In genomic region chr5:52809884-52810283, GRCh38 we compare ENCODE assay signal across 11 cellular contexts. TPM values are rescaled to one million over a fixed set of nuclear protein-coding genes. Genes with fewer than 3 reads are reported as not detected.
DNase-seq lines count a peak whose midpoint lies in the region; ATAC-seq and TF ChIP-seq lines count a peak whose summit lies in the region.
"Had no signal": no experiment of that assay in that cellular context is flagged by ENCODE, and none has a peak within 500 bp of the region (broad histone marks: within the 10 kb centered on the region; RNA-seq: fewer than 3 reads in every experiment).

No MANE protein-coding gene starts in this region.

- in situ Hi-C loops in GM23248 (cut with MboI) = no loop called here

- H3K27ac ChIP-seq in GM23248 = peak overlapping the region; percentile 73
- H3K27ac ChIP-seq in PC-9 = peak overlapping the region; percentile 72
- peak overlapping the region in 11 of 21 experiments; percentile 1 to 74 (median 42) for H3K27ac ChIP-seq in skin epidermis

- H3K9ac ChIP-seq in GM23248 = peak overlapping the region; percentile 33

- H3K4me1 ChIP-seq in GM23248 (ENCODE audit: insufficient read depth) (peaks cover 56% of the 10 kb centered on the region), PC-9 (replicated peaks; ENCODE audit: insufficient read depth) (peaks cover 53% of the 10 kb centered on the region)

- intact Hi-C loops in PC-9 (cut with micrococcal nuclease; ENCODE audit: unreplicated experiment) = no loop called here

- H3K27me3 ChIP-seq in GM23248 (replicated peaks; ENCODE audit: insufficient read depth) (no peaks in the 10 kb centered on the region), PC-9 (ENCODE audit: insufficient read depth, low read depth) (no peaks in the 10 kb centered on the region)

- H3K36me3 ChIP-seq in GM23248 (ENCODE audit: low read depth) (peaks cover 6% of the 10 kb centered on the region; the same call in 1 of the 2 replicates), PC-9 (ENCODE audit: low read depth) (peaks cover 11% of the 10 kb centered on the region)

- no TSS peak for BruUV-seq in PC-9 (replicated peaks; lab: Mats Ljungman, UMichigan)

- TF ChIP-seq CTCF in PC-9 (conservative IDR thresholded peaks at IDR 0.05) = no peak

- H3K27ac Mint-ChIP-seq in T-helper 17 cell = no peak overlapping the region
- H3K27ac Mint-ChIP-seq: activated naive CD4-positive, alpha-beta T cell treated with anti-CD3 and anti-CD28 coated beads, Interleukin-2, amount 50 U/mL, for 72 hours; stimulated activated naive CD8-positive, alpha-beta T cell treated with anti-CD3 and anti-CD28 coated beads, Interleukin-15, Interleukin-2, amounts not matched to agents 100 ng/mL and 50 ng/mL, for 24 hours had no signal

- peak overlapping the region; percentile 43 for H3K4me2 ChIP-seq in GM23248 (ENCODE audit: unreplicated experiment)
- peak overlapping the region; percentile 55 for H3K4me2 ChIP-seq in PC-9

- H3K9me3 ChIP-seq in GM23248 (ENCODE audit: low read depth) (no peaks in the 10 kb centered on the region), PC-9 (ENCODE audit: insufficient read depth, low read depth) (no peaks in the 10 kb centered on the region), T-helper 17 cell (ENCODE audit: control insufficient read depth, low read length, poor library complexity, severe bottlenecking) (no peaks in the 10 kb centered on the region)

- 0 to 5% methylated on average over 1 of the region's 1 CpG for WGBS in GM23248 (ENCODE audit: low coverage in 1 of 2, low lambda C conversion rate in 2 of 2, missing lambda C conversion rate in 2 of 2), 2 experiments

- H3K9me2 ChIP-seq in GM23248 (ENCODE audit: insufficient read depth) (no peaks in the 10 kb centered on the region), PC-9 (ENCODE audit: insufficient read depth) (no peaks in the 10 kb centered on the region)

- no peaks in the 10 kb centered on the region for H3K36me3 Mint-ChIP-seq in T-helper 17 cell (ENCODE audit: low read depth)
- H3K36me3 Mint-ChIP-seq: activated naive CD4-positive, alpha-beta T cell treated with anti-CD3 and anti-CD28 coated beads, Interleukin-2, amount 50 U/mL, for 72 hours had no signal

- H3F3A ChIP-seq in GM23248 (ENCODE audit: insufficient read depth) (peaks cover 62% of the 10 kb centered on the region), PC-9 (ENCODE audit: insufficient read depth, low read depth) (peaks cover 30% of the 10 kb centered on the region; the same call in 1 of the 2 replicates)

- POLR2A ChIA-PET in PC-9 (lab: Charles Lee; ENCODE audit: unreplicated experiment) = interaction anchor here (0.6 kb wide), 1 partner anchor 221 kb away, joined by 4 read pairs; no protein-coding TSS in a partner anchor

- ATAC-seq in T-helper 17 cell (no peak), GM19467 (IDR thresholded peaks at IDR 0.05; ENCODE audit: unreplicated experiment) (no peak)
- ATAC-seq: activated naive CD4-positive, alpha-beta T cell treated with anti-CD3 and anti-CD28 coated beads, Interleukin-2, amount 50 U/mL, for 72 hours had no signal

- H3K4me3 ChIP-seq in GM23248 = peak overlapping the region; percentile 32
- 0 out of 2 replicates have a peak overlapping the region, but pooled peaks have one; percentile 11 for H3K4me3 ChIP-seq in PC-9
- H3K4me3 ChIP-seq in skin epidermis = no peak overlapping the region

- H4K20me1 ChIP-seq in GM23248 (ENCODE audit: insufficient read depth) (no peaks in the 10 kb centered on the region), PC-9 (ENCODE audit: insufficient read depth) (no peaks in the 10 kb centered on the region)

- CTCF ChIA-PET in PC-9 (lab: Charles Lee) = no interaction called here

- H2AFZ ChIP-seq in GM23248 = peak overlapping the region; percentile 76
- peak overlapping the region; percentile 36; the same call in 1 of the 2 replicates for H2AFZ ChIP-seq in PC-9

- H3K79me2 ChIP-seq in GM23248 (ENCODE audit: insufficient read depth) (peaks cover 29% of the 10 kb centered on the region), PC-9 (ENCODE audit: low read depth) (peaks cover 23% of the 10 kb centered on the region)

- H3K4me3 Mint-ChIP-seq in T-helper 17 cell = no peak overlapping the region
- H3K4me3 Mint-ChIP-seq: stimulated activated naive CD8-positive, alpha-beta T cell treated with anti-CD3 and anti-CD28 coated beads, Interleukin-15, Interleukin-2, amounts not matched to agents 100 ng/mL and 50 ng/mL, for 24 hours had no signal

- DNase-seq in GM23248 (peak; percentile 76), PC-9 (peak in 1 of 2 experiments; percentile 78), fibroblast of gingiva (ENCODE audit: low read depth) (peak; percentile 20), NCI-H2196 (lab: John Stamatoyannopoulos, UW; ENCODE audit: unreplicated experiment) (no peak), T-helper 17 cell (no peak), COLO829 (ENCODE audit: low spot score) (no peak)
- DNase-seq: GDM1 had no signal

- no peaks in the 10 kb centered on the region for H3K27me3 Mint-ChIP-seq in T-helper 17 cell
- H3K27me3 Mint-ChIP-seq: stimulated activated naive CD8-positive, alpha-beta T cell treated with anti-CD3 and anti-CD28 coated beads, Interleukin-15, Interleukin-2, amounts not matched to agents 100 ng/mL and 50 ng/mL, for 24 hours had no signal

- H3K4me1 Mint-ChIP-seq in T-helper 17 cell = peaks cover 5% of the 10 kb centered on the region

RNA-seq across cellular contexts. Expression of gene ITGA1, which starts 22.2 kb away (rescaled TPM):
- total RNA-seq in GM23248 (2014; rRNA removed; shearing (Covaris generic)) = 18.4 and 18.6 TPM in 2 replicates
- polyA plus RNA-seq in GM23248 (2016; fragmentation: Nextera tagmentation; extraction: Ambion mirVana) = 8.1 and 8.9 TPM in 2 replicates
- total RNA-seq in PC-9 (2021) (3.0 and 4.0 TPM in 2 replicates), T-helper 17 cell (1 to 10 TPM; 4.0 to 4.3 TPM)

RNA-seq across cellular contexts. Expression of gene PELO, which starts 22.2 kb away (rescaled TPM):
- 20.4 and 24.4 TPM in 2 replicates for total RNA-seq in GM23248 (2014; rRNA removed; shearing (Covaris generic))
- polyA plus RNA-seq in GM23248 (2016; fragmentation: Nextera tagmentation; extraction: Ambion mirVana) = 25.0 and 25.2 TPM in 2 replicates
- total RNA-seq in PC-9 (2021) (19.8 and 21.5 TPM in 2 replicates), T-helper 17 cell (1 to 10 TPM; 6.0 to 8.1 TPM)

Comparison
In these comparisons a context has a peak if more than half of its experiments do, and no peak if none do; other contexts are left out.
1. DNase-seq: peak in GM23248 (single experiment) and fibroblast of gingiva (single experiment); none in NCI-H2196 (single experiment), T-helper 17 cell (0 of 3) and COLO829 (single experiment).
2. H3K4me3 ChIP-seq: peak in GM23248 (single experiment) and PC-9 (single experiment); none in skin epidermis (0 of 7).
3. Peak in every context shown above with its lines, with median percentiles within 50 percentile points of each other: H3K27ac ChIP-seq.